In genomic region chr16:4800290-4801041, GRCh38 we compare ENCODE assay signal across 1 cellular context.
A peak's percentile ranks its signal among the peaks of the same experiment; 100 is the strongest.
TF ChIP-seq lines count a peak whose summit lies in the region.

No MANE protein-coding gene starts in this region.

TF ChIP-seq in HepG2, 621 proteins besides CTCF, POLR2A, EP300 and RAD21 (continued from another document and continues in another):
- TF ChIP-seq, protein P1, sequence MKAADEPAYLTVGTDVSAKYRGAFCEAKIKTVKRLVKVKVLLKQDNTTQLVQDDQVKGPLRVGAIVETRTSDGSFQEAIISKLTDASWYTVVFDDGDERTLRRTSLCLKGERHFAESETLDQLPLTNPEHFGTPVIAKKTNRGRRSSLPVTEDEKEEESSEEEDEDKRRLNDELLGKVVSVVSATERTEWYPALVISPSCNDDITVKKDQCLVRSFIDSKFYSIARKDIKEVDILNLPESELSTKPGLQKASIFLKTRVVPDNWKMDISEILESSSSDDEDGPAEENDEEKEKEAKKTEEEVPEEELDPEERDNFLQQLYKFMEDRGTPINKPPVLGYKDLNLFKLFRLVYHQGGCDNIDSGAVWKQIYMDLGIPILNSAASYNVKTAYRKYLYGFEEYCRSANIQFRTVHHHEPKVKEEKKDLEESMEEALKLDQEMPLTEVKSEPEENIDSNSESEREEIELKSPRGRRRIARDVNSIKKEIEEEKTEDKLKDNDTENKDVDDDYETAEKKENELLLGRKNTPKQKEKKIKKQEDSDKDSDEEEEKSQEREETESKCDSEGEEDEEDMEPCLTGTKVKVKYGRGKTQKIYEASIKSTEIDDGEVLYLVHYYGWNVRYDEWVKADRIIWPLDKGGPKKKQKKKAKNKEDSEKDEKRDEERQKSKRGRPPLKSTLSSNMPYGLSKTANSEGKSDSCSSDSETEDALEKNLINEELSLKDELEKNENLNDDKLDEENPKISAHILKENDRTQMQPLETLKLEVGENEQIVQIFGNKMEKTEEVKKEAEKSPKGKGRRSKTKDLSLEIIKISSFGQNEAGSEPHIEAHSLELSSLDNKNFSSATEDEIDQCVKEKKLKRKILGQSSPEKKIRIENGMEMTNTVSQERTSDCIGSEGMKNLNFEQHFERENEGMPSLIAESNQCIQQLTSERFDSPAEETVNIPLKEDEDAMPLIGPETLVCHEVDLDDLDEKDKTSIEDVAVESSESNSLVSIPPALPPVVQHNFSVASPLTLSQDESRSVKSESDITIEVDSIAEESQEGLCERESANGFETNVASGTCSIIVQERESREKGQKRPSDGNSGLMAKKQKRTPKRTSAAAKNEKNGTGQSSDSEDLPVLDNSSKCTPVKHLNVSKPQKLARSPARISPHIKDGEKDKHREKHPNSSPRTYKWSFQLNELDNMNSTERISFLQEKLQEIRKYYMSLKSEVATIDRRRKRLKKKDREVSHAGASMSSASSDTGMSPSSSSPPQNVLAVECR (CRISPR knock-in tag; IDR thresholded peaks at IDR 0.05; ENCODE audit: borderline replicate concordance) = peak; percentile 43; the same call in 1 of the 2 replicates
- TF ChIP-seq CERS6 (CRISPR knock-in tag; IDR thresholded peaks at IDR 0.05) = no peak
- TF ChIP-seq, protein P2, sequence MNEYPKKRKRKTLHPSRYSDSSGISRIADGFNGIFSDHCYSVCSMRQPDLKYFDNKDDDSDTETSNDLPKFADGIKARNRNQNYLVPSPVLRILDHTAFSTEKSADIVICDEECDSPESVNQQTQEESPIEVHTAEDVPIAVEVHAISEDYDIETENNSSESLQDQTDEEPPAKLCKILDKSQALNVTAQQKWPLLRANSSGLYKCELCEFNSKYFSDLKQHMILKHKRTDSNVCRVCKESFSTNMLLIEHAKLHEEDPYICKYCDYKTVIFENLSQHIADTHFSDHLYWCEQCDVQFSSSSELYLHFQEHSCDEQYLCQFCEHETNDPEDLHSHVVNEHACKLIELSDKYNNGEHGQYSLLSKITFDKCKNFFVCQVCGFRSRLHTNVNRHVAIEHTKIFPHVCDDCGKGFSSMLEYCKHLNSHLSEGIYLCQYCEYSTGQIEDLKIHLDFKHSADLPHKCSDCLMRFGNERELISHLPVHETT (CRISPR knock-in tag; conservative IDR thresholded peaks at IDR 0.05) = peak; percentile 11; the same call in 1 of the 2 replicates
- no peak for TF ChIP-seq ZNF792 (CRISPR knock-in tag; IDR thresholded peaks at IDR 0.05)
- TF ChIP-seq ZSCAN9 (CRISPR knock-in tag; IDR thresholded peaks at IDR 0.05; ENCODE audit: borderline replicate concordance) = no peak
- 0 out of 2 replicates have a peak, but pooled peaks have one; percentile 57 for TF ChIP-seq ZNF335 (CRISPR knock-in tag; IDR thresholded peaks at IDR 0.05)
- no peak for TF ChIP-seq ZSCAN25 (CRISPR knock-in tag; IDR thresholded peaks at IDR 0.05)
- no peak for TF ChIP-seq SMC3 (IDR thresholded peaks at IDR 0.05; ENCODE audit: low read length)
- TF ChIP-seq, protein P3, sequence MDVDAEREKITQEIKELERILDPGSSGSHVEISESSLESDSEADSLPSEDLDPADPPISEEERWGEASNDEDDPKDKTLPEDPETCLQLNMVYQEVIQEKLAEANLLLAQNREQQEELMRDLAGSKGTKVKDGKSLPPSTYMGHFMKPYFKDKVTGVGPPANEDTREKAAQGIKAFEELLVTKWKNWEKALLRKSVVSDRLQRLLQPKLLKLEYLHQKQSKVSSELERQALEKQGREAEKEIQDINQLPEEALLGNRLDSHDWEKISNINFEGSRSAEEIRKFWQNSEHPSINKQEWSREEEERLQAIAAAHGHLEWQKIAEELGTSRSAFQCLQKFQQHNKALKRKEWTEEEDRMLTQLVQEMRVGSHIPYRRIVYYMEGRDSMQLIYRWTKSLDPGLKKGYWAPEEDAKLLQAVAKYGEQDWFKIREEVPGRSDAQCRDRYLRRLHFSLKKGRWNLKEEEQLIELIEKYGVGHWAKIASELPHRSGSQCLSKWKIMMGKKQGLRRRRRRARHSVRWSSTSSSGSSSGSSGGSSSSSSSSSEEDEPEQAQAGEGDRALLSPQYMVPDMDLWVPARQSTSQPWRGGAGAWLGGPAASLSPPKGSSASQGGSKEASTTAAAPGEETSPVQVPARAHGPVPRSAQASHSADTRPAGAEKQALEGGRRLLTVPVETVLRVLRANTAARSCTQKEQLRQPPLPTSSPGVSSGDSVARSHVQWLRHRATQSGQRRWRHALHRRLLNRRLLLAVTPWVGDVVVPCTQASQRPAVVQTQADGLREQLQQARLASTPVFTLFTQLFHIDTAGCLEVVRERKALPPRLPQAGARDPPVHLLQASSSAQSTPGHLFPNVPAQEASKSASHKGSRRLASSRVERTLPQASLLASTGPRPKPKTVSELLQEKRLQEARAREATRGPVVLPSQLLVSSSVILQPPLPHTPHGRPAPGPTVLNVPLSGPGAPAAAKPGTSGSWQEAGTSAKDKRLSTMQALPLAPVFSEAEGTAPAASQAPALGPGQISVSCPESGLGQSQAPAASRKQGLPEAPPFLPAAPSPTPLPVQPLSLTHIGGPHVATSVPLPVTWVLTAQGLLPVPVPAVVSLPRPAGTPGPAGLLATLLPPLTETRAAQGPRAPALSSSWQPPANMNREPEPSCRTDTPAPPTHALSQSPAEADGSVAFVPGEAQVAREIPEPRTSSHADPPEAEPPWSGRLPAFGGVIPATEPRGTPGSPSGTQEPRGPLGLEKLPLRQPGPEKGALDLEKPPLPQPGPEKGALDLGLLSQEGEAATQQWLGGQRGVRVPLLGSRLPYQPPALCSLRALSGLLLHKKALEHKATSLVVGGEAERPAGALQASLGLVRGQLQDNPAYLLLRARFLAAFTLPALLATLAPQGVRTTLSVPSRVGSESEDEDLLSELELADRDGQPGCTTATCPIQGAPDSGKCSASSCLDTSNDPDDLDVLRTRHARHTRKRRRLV (CRISPR knock-in tag; IDR thresholded peaks at IDR 0.05) = no peak
- peak; percentile 73 for TF ChIP-seq KAT8 (CRISPR knock-in tag; IDR thresholded peaks at IDR 0.05)
- TF ChIP-seq ZBTB3 (CRISPR knock-in tag; IDR thresholded peaks at IDR 0.05; ENCODE audit: borderline replicate concordance, low read depth) = no peak
- no peak for TF ChIP-seq TCF7L2 (IDR thresholded peaks at IDR 0.05; ENCODE audit: low read depth, low read length)
- TF ChIP-seq, protein P4, sequence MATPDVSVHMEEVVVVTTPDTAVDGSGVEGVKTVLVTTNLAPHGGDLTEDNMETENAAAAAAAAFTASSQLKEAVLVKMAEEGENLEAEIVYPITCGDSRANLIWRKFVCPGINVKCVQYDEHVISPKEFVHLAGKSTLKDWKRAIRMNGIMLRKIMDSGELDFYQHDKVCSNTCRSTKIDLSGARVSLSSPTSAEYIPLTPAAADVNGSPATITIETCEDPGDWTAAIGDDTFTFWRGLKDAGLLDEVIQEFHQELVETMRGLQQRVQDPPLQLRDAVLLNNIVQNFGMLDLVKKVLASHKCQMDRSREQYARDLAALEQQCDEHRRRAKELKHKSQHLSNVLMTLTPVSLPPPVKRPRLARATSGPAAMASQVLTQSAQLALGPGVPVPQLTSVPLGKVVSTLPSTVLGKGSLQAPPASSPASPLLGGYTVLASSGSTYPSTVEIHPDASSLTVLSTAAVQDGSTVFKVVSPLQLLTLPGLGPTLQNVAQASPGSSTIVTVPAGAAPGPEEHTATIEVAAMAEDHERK (CRISPR knock-in tag; IDR thresholded peaks at IDR 0.05; ENCODE audit: low read depth) = no peak
- TF ChIP-seq, protein P5, sequence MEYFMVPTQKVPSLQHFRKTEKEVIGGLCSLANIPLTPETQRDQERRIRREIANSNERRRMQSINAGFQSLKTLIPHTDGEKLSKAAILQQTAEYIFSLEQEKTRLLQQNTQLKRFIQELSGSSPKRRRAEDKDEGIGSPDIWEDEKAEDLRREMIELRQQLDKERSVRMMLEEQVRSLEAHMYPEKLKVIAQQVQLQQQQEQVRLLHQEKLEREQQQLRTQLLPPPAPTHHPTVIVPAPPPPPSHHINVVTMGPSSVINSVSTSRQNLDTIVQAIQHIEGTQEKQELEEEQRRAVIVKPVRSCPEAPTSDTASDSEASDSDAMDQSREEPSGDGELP (IDR thresholded peaks at IDR 0.05; ENCODE audit: borderline replicate concordance, low read depth) = peak; percentile 87; the same call in 1 of the 2 replicates
- no peak for TF ChIP-seq ZBTB7A (CRISPR knock-in tag; IDR thresholded peaks at IDR 0.05)
- peak; percentile 77 for TF ChIP-seq ZFX (CRISPR knock-in tag; IDR thresholded peaks at IDR 0.05; ENCODE audit: low read depth)
- peak; percentile 50; the same call in 1 of the 2 replicates for TF ChIP-seq MYC (CRISPR knock-in tag; IDR thresholded peaks at IDR 0.05; ENCODE audit: borderline replicate concordance)
- TF ChIP-seq GRHL1 (CRISPR knock-in tag; conservative IDR thresholded peaks at IDR 0.05) = no peak
- peak; percentile 63 for TF ChIP-seq CBX1 (IDR thresholded peaks at IDR 0.05; ENCODE audit: low read depth)
- TF ChIP-seq ZNF879 (CRISPR knock-in tag; IDR thresholded peaks at IDR 0.05) = no peak
- no peak for TF ChIP-seq ZBTB34 (CRISPR knock-in tag; IDR thresholded peaks at IDR 0.05)
- TF ChIP-seq ZNF280D (CRISPR knock-in tag; IDR thresholded peaks at IDR 0.05) = 0 out of 2 replicates have a peak, but pooled peaks have one; percentile 16
- no peak for TF ChIP-seq ZKSCAN5 (CRISPR knock-in tag; IDR thresholded peaks at IDR 0.05)
- TF ChIP-seq SP2 (CRISPR knock-in tag; IDR thresholded peaks at IDR 0.05) = 0 out of 2 replicates have a peak, but pooled peaks have one; percentile 42
- TF ChIP-seq ZBTB1 (CRISPR knock-in tag; IDR thresholded peaks at IDR 0.05; ENCODE audit: borderline replicate concordance) = no peak
- TF ChIP-seq DDIT3 (CRISPR knock-in tag; IDR thresholded peaks at IDR 0.05) = no peak
- no peak for TF ChIP-seq SSRP1 (CRISPR knock-in tag; IDR thresholded peaks at IDR 0.05)
- no peak for TF ChIP-seq PITX1 (CRISPR knock-in tag; IDR thresholded peaks at IDR 0.05)
- TF ChIP-seq PHF20 (CRISPR knock-in tag; IDR thresholded peaks at IDR 0.05) = peak; percentile 77
- TF ChIP-seq ZSCAN12 (CRISPR knock-in tag; IDR thresholded peaks at IDR 0.05) = no peak
- TF ChIP-seq DNMT3B (CRISPR knock-in tag; conservative IDR thresholded peaks at IDR 0.05) = no peak
- TF ChIP-seq TARDBP (CRISPR knock-in tag; IDR thresholded peaks at IDR 0.05) = peak; percentile 39; the same call in 1 of the 2 replicates
- TF ChIP-seq ZNF605 (CRISPR knock-in tag; IDR thresholded peaks at IDR 0.05) = 0 out of 2 replicates have a peak, but pooled peaks have one; percentile 28
- no peak for TF ChIP-seq ZFP36L2 (CRISPR knock-in tag; IDR thresholded peaks at IDR 0.05)
- no peak for TF ChIP-seq ZSCAN22 (CRISPR knock-in tag; IDR thresholded peaks at IDR 0.05)
- TF ChIP-seq HOXA3 (CRISPR knock-in tag; IDR thresholded peaks at IDR 0.05) = peak; percentile 53; the same call in 1 of the 2 replicates
